In the genomic region with DNA sequence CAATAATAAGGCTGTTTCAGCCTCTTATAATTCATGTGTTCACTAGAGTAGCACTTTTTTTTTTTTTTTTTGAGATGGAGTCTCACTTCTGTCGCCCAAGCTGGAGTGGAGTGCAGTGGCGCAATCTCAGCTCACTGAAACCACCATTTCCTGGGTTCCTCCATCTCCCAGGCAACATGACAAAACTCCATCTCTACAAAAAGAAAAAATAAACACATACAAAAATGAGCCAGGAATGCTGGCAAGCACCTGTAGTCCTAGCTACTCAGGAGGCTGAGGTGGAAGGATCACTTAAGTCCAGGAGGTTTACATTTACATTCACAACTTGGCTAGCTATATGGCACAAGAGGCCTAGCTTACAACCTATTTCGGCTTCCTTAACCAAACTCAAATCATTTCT, we compare ENCODE assay signal across 10 cellular contexts. TPM values are rescaled to one million over a fixed set of nuclear protein-coding genes. Genes with fewer than 3 reads are reported as not detected.
A peak's percentile ranks its signal among the peaks of the same experiment; 100 is the strongest.
DNase-seq lines count a peak whose midpoint lies in the region; ATAC-seq and TF ChIP-seq lines count a peak whose summit lies in the region.
"Had no signal": no experiment of that assay in that cellular context is flagged by ENCODE, and none has a peak within 500 bp of the region (broad histone marks: within the 10 kb centered on the region; RNA-seq: fewer than 3 reads in every experiment).

No MANE protein-coding gene starts in this region.

- no peaks in the 10 kb centered on the region for H3K27me3 Mint-ChIP-seq in activated CD8-positive, alpha-beta memory T cell treated with anti-CD3 and anti-CD28 coated beads, Interleukin-2, amount 10 ng/mL, durations not matched to agents 7 days and 5 days
- H3K27me3 Mint-ChIP-seq: type B pancreatic cell had no signal

- in situ Hi-C loops in gastrocnemius medialis (cut with MboI; ENCODE audit: low sequenced_read_pairs in 4 of 4): no loop called here

- no peak for TF ChIP-seq POLR2A in gastrocnemius medialis (IDR thresholded peaks at IDR 0.05)

- CTCF ChIA-PET in activated CD8-positive, alpha-beta memory T cell treated with anti-CD3 and anti-CD28 coated beads, Interleukin-2, amount 10 ng/mL, durations not matched to agents 7 days and 5 days (lab: Charles Lee): interaction anchor here (0.7 to 1.2 kb wide), 4 partner anchors 57 to 163 kb away, joined by 3 to 4 read pairs (median 4); no protein-coding TSS in a partner anchor

- peak; percentile 33 for ATAC-seq in activated CD8-positive, alpha-beta memory T cell treated with anti-CD3 and anti-CD28 coated beads, Interleukin-2, amount 10 ng/mL, durations not matched to agents 7 days and 5 days
- no peak for ATAC-seq in gastrocnemius medialis
- no peak for ATAC-seq in HG03354 (IDR thresholded peaks at IDR 0.05; ENCODE audit: poor library complexity, severe bottlenecking, unreplicated experiment)

- no peak for DNase-seq in activated CD8-positive, alpha-beta memory T cell treated with anti-CD3 and anti-CD28 coated beads, Interleukin-2, amount 10 ng/mL, durations not matched to agents 7 days and 5 days
- no peak for DNase-seq in activated CD8-positive, alpha-beta memory T cell treated with anti-CD3 and anti-CD28 coated beads, Interleukin-2, amount 50 U/mL, for 4 hours
- DNase-seq in M059J (ENCODE audit: low read depth) (peak; percentile 46), gastrocnemius medialis (no peak), RPMI8226 (no peak), posterior vena cava (ENCODE audit: low spot score) (no peak)
- peak; percentile 35 for DNase-seq in central memory CD4-positive, alpha-beta T cell

- no peaks in the 10 kb centered on the region for H3K27me3 ChIP-seq in gastrocnemius medialis

- H3K4me1 Mint-ChIP-seq in activated CD8-positive, alpha-beta memory T cell treated with anti-CD3 and anti-CD28 coated beads, Interleukin-2, amount 10 ng/mL, durations not matched to agents 7 days and 5 days: peaks cover 23% of the 10 kb centered on the region

- no peak overlapping the region for H3K4me3 Mint-ChIP-seq in activated CD8-positive, alpha-beta memory T cell treated with anti-CD3 and anti-CD28 coated beads, Interleukin-2, amount 10 ng/mL, durations not matched to agents 7 days and 5 days
- H3K4me3 Mint-ChIP-seq: type B pancreatic cell had no signal

- peaks cover 12% of the 10 kb centered on the region in 2 donors for H3K4me1 ChIP-seq in gastrocnemius medialis

- no peak overlapping the region for H3K4me3 ChIP-seq in gastrocnemius medialis
- H3K4me3 ChIP-seq: smooth muscle cell had no signal

- intact Hi-C loops in gastrocnemius medialis (cut with DNase I; ENCODE audit: low total_unique reads): no loop called here
- intact Hi-C loops in posterior vena cava (cut with DNase I): no loop called here

- peaks cover 46% of the 10 kb centered on the region for H3K36me3 Mint-ChIP-seq in activated CD8-positive, alpha-beta memory T cell treated with anti-CD3 and anti-CD28 coated beads, Interleukin-2, amount 10 ng/mL, durations not matched to agents 7 days and 5 days

- no peak for TF ChIP-seq CTCF in gastrocnemius medialis (IDR thresholded peaks at IDR 0.05 in 4 of 5, conservative IDR thresholded peaks at IDR 0.05 in 1 of 5)

- peak overlapping the region; percentile 25 to 63 (median 51) for H3K27ac ChIP-seq in gastrocnemius medialis

- H3K27ac Mint-ChIP-seq in activated CD8-positive, alpha-beta memory T cell treated with anti-CD3 and anti-CD28 coated beads, Interleukin-2, amount 10 ng/mL, durations not matched to agents 7 days and 5 days: peak overlapping the region; percentile 75
- H3K27ac Mint-ChIP-seq: type B pancreatic cell had no signal

- no peaks in the 10 kb centered on the region for H3K9me3 Mint-ChIP-seq in activated CD8-positive, alpha-beta memory T cell treated with anti-CD3 and anti-CD28 coated beads, Interleukin-2, amount 10 ng/mL, durations not matched to agents 7 days and 5 days (ENCODE audit: low read depth)
- H3K9me3 Mint-ChIP-seq: type B pancreatic cell had no signal

- peaks cover 0 to 65% of the 10 kb centered on the region in 2 donors for H3K36me3 ChIP-seq in gastrocnemius medialis

- H3K9me3 ChIP-seq in gastrocnemius medialis: no peaks in the 10 kb centered on the region

RNA-seq across cellular contexts. Expression of gene USP4, which starts 6.8 kb away (rescaled TPM):
- total RNA-seq in activated CD8-positive, alpha-beta memory T cell treated with anti-CD3 and anti-CD28 coated beads, Interleukin-2, amount 10 ng/mL, durations not matched to agents 7 days and 5 days: 10 to 100 TPM; 79.9 to 84.5 TPM
- 11.1 and 13.9 TPM in 2 replicates for total RNA-seq in M059J (2014; rRNA removed; shearing (Covaris generic))
- total RNA-seq in gastrocnemius medialis (10 to 100 TPM in 1 of 4 donors, 1 to 10 TPM in 3; 7.2 to 10.2 (median 9.1) TPM), posterior vena cava (10 to 100 TPM; 49.0 to 54.6 TPM)

RNA-seq across cellular contexts. Expression of gene GPX1, which starts 25.1 kb away (rescaled TPM):
- 100 to 1,000 TPM in 1 of 2 experiments, 10 to 100 TPM in 1; 76.9 to 112 TPM for total RNA-seq in activated CD8-positive, alpha-beta memory T cell treated with anti-CD3 and anti-CD28 coated beads, Interleukin-2, amount 10 ng/mL, durations not matched to agents 7 days and 5 days
- total RNA-seq in M059J (2014; rRNA removed; shearing (Covaris generic)): 169 and 207 TPM in 2 replicates
- total RNA-seq in gastrocnemius medialis: 100 to 1,000 TPM in 3 of 4 donors, 10 to 100 TPM in 1; 75.2 to 157 (median 123) TPM
- total RNA-seq in posterior vena cava: 100 to 1,000 TPM; 212 to 242 TPM

RNA-seq across cellular contexts. Expression of gene C3orf62, which starts 56.1 kb away (rescaled TPM):
- 1 to 10 TPM; 7.0 to 7.1 TPM for total RNA-seq in activated CD8-positive, alpha-beta memory T cell treated with anti-CD3 and anti-CD28 coated beads, Interleukin-2, amount 10 ng/mL, durations not matched to agents 7 days and 5 days
- total RNA-seq in M059J (2014; rRNA removed; shearing (Covaris generic)): 0.34 and 4.7 TPM in 2 replicates
- 1 to 10 TPM in 2 of 4 donors, under 1 TPM in 2; 0.78 to 1.9 (median 1.3) TPM for total RNA-seq in gastrocnemius medialis
- 1 to 10 TPM; 2.6 to 3.3 TPM for total RNA-seq in posterior vena cava

Comparison
In these comparisons a context has a peak if more than half of its experiments do, and no peak if none do; other contexts are left out.
1. DNase-seq: peak in M059J (single experiment) and central memory CD4-positive, alpha-beta T cell (single experiment); none in activated CD8-positive, alpha-beta memory T cell treated with anti-CD3 and anti-CD28 coated beads, Interleukin-2, amount 10 ng/mL, durations not matched to agents 7 days and 5 days (single experiment), activated CD8-positive, alpha-beta memory T cell treated with anti-CD3 and anti-CD28 coated beads, Interleukin-2, amount 50 U/mL, for 4 hours (single experiment), gastrocnemius medialis (0 of 2), RPMI8226 (single experiment) and posterior vena cava (single experiment).